In genomic region chr12:98740751-98741150, GRCh38 we compare ENCODE assay signal across 20 cellular contexts.
DNase-seq lines count a peak whose midpoint lies in the region; ATAC-seq and TF ChIP-seq lines count a peak whose summit lies in the region.
"Had no signal": no experiment of that assay in that cellular context is flagged by ENCODE, and none has a peak within 500 bp of the region (broad histone marks: within the 10 kb centered on the region; RNA-seq: fewer than 3 reads in every experiment).

No MANE protein-coding gene starts in this region.

- H3K27ac ChIP-seq in PC-3 (ENCODE audit: low read length) (peak overlapping the region; percentile 82), dorsolateral prefrontal cortex (peak overlapping the region in 42 of 59 donors; percentile 1 to 86 (median 54))

- POLR2A ChIA-PET in PC-3 (lab: Charles Lee; ENCODE audit: unreplicated experiment): no interaction called here

- CTCF ChIA-PET in PC-3 (lab: Charles Lee): no interaction called here

- H3K4me1 ChIP-seq in PC-3 (ENCODE audit: insufficient read depth, low read length): peaks cover 24% of the 10 kb centered on the region

- intact Hi-C loops in PC-3 (cut with micrococcal nuclease): no loop called here
- intact Hi-C loops in activated T-helper 1 cell treated with anti-CD3 and anti-CD28 coated beads, Interleukin-12 subunit alpha, Interleukin-12 subunit beta, Interleukin-2, Interleukin-4 antibody, amounts not matched to agents 30 ng/mL and 10 ng/mL and 1 ng/mL, durations not matched to agents 14 hours and 24 hours and 36 hours (cut with micrococcal nuclease): loop anchor here (1.0 to 5.0 kb wide), 6 partner anchors 14 to 1402 kb away; partner anchors contain the start of genes APAF1 and BLTP3B
- intact Hi-C loops in dorsolateral prefrontal cortex (cut with DNase I): loop anchor here in 1 of 2 donors (10.0 kb wide), 1 partner anchor 194 kb away; no protein-coding TSS in a partner anchor
- intact Hi-C loops in lower leg skin (cut with DNase I; ENCODE audit: low total_unique reads): no loop called here

- no TSS peak for BruUV-seq in PC-3 (replicated peaks; lab: Mats Ljungman, UMichigan)

- peak overlapping the region; percentile 15; the same call in 1 of the 2 replicates for H3K9ac ChIP-seq in PC-3 (ENCODE audit: low read length)

- no peaks in the 10 kb centered on the region for H3K36me3 ChIP-seq in PC-3 (ENCODE audit: low read depth, low read length)
- H3K36me3 ChIP-seq: MG63 had no signal

- no peak overlapping the region for H2AFZ ChIP-seq in PC-3 (ENCODE audit: low read length)

- no peak for TF ChIP-seq POLR2A in lower leg skin (IDR thresholded peaks at IDR 0.05)

- H3K27ac Mint-ChIP-seq in activated T-cell treated with anti-CD3 and anti-CD28 coated beads, Interleukin-2, amount 50 U/mL, for 24 hours: peak overlapping the region; percentile 97
- peak overlapping the region; percentile 92 for H3K27ac Mint-ChIP-seq in activated T-helper 1 cell treated with anti-CD3 and anti-CD28 coated beads, Interleukin-12 subunit alpha, Interleukin-12 subunit beta, Interleukin-2, Interleukin-4 antibody, amounts not matched to agents 30 ng/mL and 10 ng/mL and 1 ng/mL, durations not matched to agents 14 hours and 24 hours and 36 hours

- H3K4me1 Mint-ChIP-seq in activated T-cell treated with anti-CD3 and anti-CD28 coated beads, Interleukin-2, amount 50 U/mL, for 24 hours (ENCODE audit: low read depth): peaks cover 62% of the 10 kb centered on the region
- H3K4me1 Mint-ChIP-seq in activated T-helper 1 cell treated with anti-CD3 and anti-CD28 coated beads, Interleukin-12 subunit alpha, Interleukin-12 subunit beta, Interleukin-2, Interleukin-4 antibody, amounts not matched to agents 30 ng/mL and 10 ng/mL and 1 ng/mL, durations not matched to agents 14 hours and 24 hours and 36 hours (ENCODE audit: low read depth): peaks cover 54% of the 10 kb centered on the region

- peak overlapping the region; percentile 50 for H3K4me2 ChIP-seq in PC-3 (ENCODE audit: low read length)

- H3K9me3 ChIP-seq in PC-3 (ENCODE audit: low read length): no peaks in the 10 kb centered on the region
- H3K9me3 ChIP-seq: Caco-2, MG63 had no signal

- no peaks in the 10 kb centered on the region for H3K9me2 ChIP-seq in PC-3 (replicated peaks; ENCODE audit: low read length)

- no peaks in the 10 kb centered on the region for H3K9me3 Mint-ChIP-seq in activated T-cell treated with anti-CD3 and anti-CD28 coated beads, Interleukin-2, amount 50 U/mL, for 24 hours
- H3K9me3 Mint-ChIP-seq in activated T-helper 1 cell treated with anti-CD3 and anti-CD28 coated beads, Interleukin-12 subunit alpha, Interleukin-12 subunit beta, Interleukin-2, Interleukin-4 antibody, amounts not matched to agents 30 ng/mL and 10 ng/mL and 1 ng/mL, durations not matched to agents 14 hours and 24 hours and 36 hours: no peaks in the 10 kb centered on the region

- peaks cover 12% of the 10 kb centered on the region for H3K27me3 Mint-ChIP-seq in activated T-cell treated with anti-CD3 and anti-CD28 coated beads, Interleukin-2, amount 50 U/mL, for 24 hours
- H3K27me3 Mint-ChIP-seq in activated T-helper 1 cell treated with anti-CD3 and anti-CD28 coated beads, Interleukin-12 subunit alpha, Interleukin-12 subunit beta, Interleukin-2, Interleukin-4 antibody, amounts not matched to agents 30 ng/mL and 10 ng/mL and 1 ng/mL, durations not matched to agents 14 hours and 24 hours and 36 hours (ENCODE audit: insufficient read depth): no peaks in the 10 kb centered on the region

- H3K4me3 Mint-ChIP-seq in activated T-cell treated with anti-CD3 and anti-CD28 coated beads, Interleukin-2, amount 50 U/mL, for 24 hours: peak overlapping the region; percentile 52
- H3K4me3 Mint-ChIP-seq in activated T-helper 1 cell treated with anti-CD3 and anti-CD28 coated beads, Interleukin-12 subunit alpha, Interleukin-12 subunit beta, Interleukin-2, Interleukin-4 antibody, amounts not matched to agents 30 ng/mL and 10 ng/mL and 1 ng/mL, durations not matched to agents 14 hours and 24 hours and 36 hours: peak overlapping the region; percentile 19
- H3K4me3 Mint-ChIP-seq: CD14-positive monocyte had no signal

- peaks cover 2% of the 10 kb centered on the region for H3K36me3 Mint-ChIP-seq in activated T-cell treated with anti-CD3 and anti-CD28 coated beads, Interleukin-2, amount 50 U/mL, for 24 hours (ENCODE audit: low read depth)
- peaks cover 12% of the 10 kb centered on the region for H3K36me3 Mint-ChIP-seq in activated T-helper 1 cell treated with anti-CD3 and anti-CD28 coated beads, Interleukin-12 subunit alpha, Interleukin-12 subunit beta, Interleukin-2, Interleukin-4 antibody, amounts not matched to agents 30 ng/mL and 10 ng/mL and 1 ng/mL, durations not matched to agents 14 hours and 24 hours and 36 hours (ENCODE audit: low read depth)

- H3K79me2 ChIP-seq in PC-3 (ENCODE audit: low read length): no peaks in the 10 kb centered on the region

- TF ChIP-seq CTCF in PC-3 (conservative IDR thresholded peaks at IDR 0.05; ENCODE audit: low read depth, low read length) (no peak), dorsolateral prefrontal cortex (IDR thresholded peaks at IDR 0.05 in 54 of 56, conservative IDR thresholded peaks at IDR 0.05 in 2 of 56; ENCODE audit: low read depth in 1 of 56, partially characterized antibody in 56 of 56) (no peak), lower leg skin (IDR thresholded peaks at IDR 0.05) (no peak), GM13976 (IDR thresholded peaks at IDR 0.05; ENCODE audit: borderline replicate concordance, control extremely low read depth, extremely low read depth, insufficient read depth, missing control alignments) (no peak)

- no peak for DNase-seq in activated T-cell treated with anti-CD3 and anti-CD28 coated beads, Interleukin-2, amount 50 U/mL, for 24 hours
- no peak for DNase-seq in activated T-cell treated with anti-CD3 and anti-CD28 coated beads, Interleukin-2, amount 50 U/mL, for 1 hour
- DNase-seq in PC-3 (no peak), dorsolateral prefrontal cortex (no peak), lower leg skin (ENCODE audit: low spot score in 2 of 2) (no peak), GM13976 (ENCODE audit: low spot score) (no peak)
- no peak for DNase-seq in activated T-helper 1 cell treated with anti-CD3 and anti-CD28 coated beads, Interleukin-12 subunit alpha, Interleukin-12 subunit beta, Interleukin-2, Interleukin-4 antibody, amounts not matched to agents 30 ng/mL and 10 ng/mL and 1 ng/mL, durations not matched to agents 14 hours and 24 hours and 36 hours (ENCODE audit: low spot score)
- DNase-seq: ACHN, AML-193, Caco-2, EL, H7, Karpas-422, MG63, NCI-H1092, NCI-H146, NCI-H2081 treated with DMSO at 0.1 percent for 48 hours, NCI-H510A treated with DMSO at 0.1 percent for 48 hours had no signal

- H3K27me3 ChIP-seq in PC-3 (ENCODE audit: low read length) (no peaks in the 10 kb centered on the region), dorsolateral prefrontal cortex (no peaks in the 10 kb centered on the region)
- H3K27me3 ChIP-seq: MG63 had no signal

- no peaks in the 10 kb centered on the region for H3F3A ChIP-seq in PC-3 (ENCODE audit: low read length, unreplicated experiment)

- H3K4me3 ChIP-seq in PC-3 (ENCODE audit: low read length): no peak overlapping the region
- H3K4me3 ChIP-seq in dorsolateral prefrontal cortex: no peak overlapping the region
- H3K4me3 ChIP-seq in lower leg skin (ENCODE audit: low read depth, poor library complexity, severe bottlenecking): no peak overlapping the region
- H3K4me3 ChIP-seq: MG63 had no signal

- in situ Hi-C loops in GM13976 (cut with MboI; ENCODE audit: low sequenced_read_pairs, unreplicated experiment): loop anchor here (25.0 kb wide), 1 partner anchor 247 kb away; no protein-coding TSS in a partner anchor

- no peak for ATAC-seq in PC-3
- no peak for ATAC-seq in HG03354 (IDR thresholded peaks at IDR 0.05; ENCODE audit: poor library complexity, severe bottlenecking, unreplicated experiment)

- H4K20me1 ChIP-seq in PC-3 (ENCODE audit: low read length): no peaks in the 10 kb centered on the region

- WGBS in lower leg skin, 2 donors: 74 to 81% methylated on average over 1 of the region's 1 CpG
